Comparison of ENCODE assay signal across 24 cellular contexts in genomic region chr16:24845726-24846547, GRCh38. TPM values are rescaled to one million over a fixed set of nuclear protein-coding genes. Genes with fewer than 3 reads are reported as not detected.
A peak's percentile ranks its signal among the peaks of the same experiment; 100 is the strongest.
DNase-seq lines count a peak whose midpoint lies in the region; ATAC-seq and TF ChIP-seq lines count a peak whose summit lies in the region.
"Had no signal": no experiment of that assay in that cellular context is flagged by ENCODE, and none has a peak within 500 bp of the region (broad histone marks: within the 10 kb centered on the region; RNA-seq: fewer than 3 reads in every experiment).

Gene SLC5A11 (plus strand): TSS chr16:24845963. CDS start chr16:24858644, 12,681 bp downstream.

- no peaks in the 10 kb centered on the region for H3K4me1 Mint-ChIP-seq in brain
- H3K4me1 Mint-ChIP-seq: activated naive CD4-positive, alpha-beta T cell treated with anti-CD3 and anti-CD28 coated beads, Interleukin-2, amount 10 ng/mL, durations not matched to agents 7 days and 5 days; CD14-positive monocyte; WTC11 had no signal

- no peaks in the 10 kb centered on the region for H3K9me2 ChIP-seq in HCT116 (ENCODE audit: insufficient read depth)

- POLR2A ChIA-PET in HCT116 (lab: Charles Lee): no interaction called here

- peak within 1 kb of the TSS; percentile 63 for H3K4me2 ChIP-seq in HCT116 (ENCODE audit: low read length)

- TF ChIP-seq POLR2A in HCT116 (IDR thresholded peaks at IDR 0.05; ENCODE audit: borderline replicate concordance, extremely low read depth, insufficient read depth, insufficient read length) (no peak), transverse colon (IDR thresholded peaks at IDR 0.05) (no peak)

- H3K27me3 ChIP-seq in HCT116 (ENCODE audit: insufficient read depth, low read length) (no peaks in the 10 kb centered on the region), liver (ENCODE audit: control insufficient read depth in 4 of 4, insufficient read depth in 4 of 4, low read length in 3 of 4) (no peaks in the 10 kb centered on the region), transverse colon (no peaks in the 10 kb centered on the region)
- H3K27me3 ChIP-seq: gastrocnemius medialis, uterus had no signal

- H2AFZ ChIP-seq in HCT116 (ENCODE audit: low read depth, low read length, poor library complexity, severe bottlenecking): peak within 1 kb of the TSS; percentile 55

- H3K4me3 ChIP-seq in HCT116 (replicated peaks in 1 of 2; ENCODE audit: low read depth in 1 of 2, low read length in 2 of 2) (no peak within 1 kb of the TSS), liver (ENCODE audit: low read depth in 1 of 3, low read length in 3 of 3) (no peak within 1 kb of the TSS), transverse colon (no peak within 1 kb of the TSS)
- H3K4me3 ChIP-seq: gastrocnemius medialis, psoas muscle, uterus had no signal

- no peaks in the 10 kb centered on the region for H3K79me2 ChIP-seq in HCT116 (ENCODE audit: insufficient read depth, low read length)

- ATAC-seq in HCT116: no peak
- ATAC-seq: gastrocnemius medialis, psoas muscle, WTC11 had no signal

- no TSS peak for BruUV-seq in HCT116 (replicated peaks; lab: Mats Ljungman, UMichigan)

- no peak for TF ChIP-seq RAD21 in HCT116 (IDR thresholded peaks at IDR 0.05; ENCODE audit: low read depth)
- TF ChIP-seq RAD21 in liver (IDR thresholded peaks at IDR 0.05): no peak

- WGBS in liver: 41% methylated on average over 21 of the region's 21 CpGs
- 67% methylated on average over 18 of the region's 21 CpGs; no CpG with 5 or more reads in 1 of the 2 donors for WGBS in transverse colon (ENCODE audit: low coverage in 1 of 2), 2 donors

- no peak within 1 kb of the TSS for H3K4me3 Mint-ChIP-seq in brain
- H3K4me3 Mint-ChIP-seq: activated naive CD4-positive, alpha-beta T cell treated with anti-CD3 and anti-CD28 coated beads, Interleukin-2, amount 10 ng/mL, durations not matched to agents 7 days and 5 days; CD14-positive monocyte; WTC11 had no signal

- peak within 1 kb of the TSS; percentile 20 for H3K27ac ChIP-seq in HCT116 (ENCODE audit: low read depth, low read length)
- H3K27ac ChIP-seq in liver (ENCODE audit: low read depth in 1 of 2, low read length in 2 of 2): no peak within 1 kb of the TSS
- H3K27ac ChIP-seq in transverse colon: no peak within 1 kb of the TSS
- H3K27ac ChIP-seq: gastrocnemius medialis, psoas muscle, uterus had no signal

- peaks cover 0 to 7% (median 0%) of the 10 kb centered on the region in 5 experiments for H3K9me3 Mint-ChIP-seq in brain
- H3K9me3 Mint-ChIP-seq: activated naive CD4-positive, alpha-beta T cell treated with anti-CD3 and anti-CD28 coated beads, Interleukin-2, amount 10 ng/mL, durations not matched to agents 7 days and 5 days; CD14-positive monocyte; WTC11 had no signal

- in situ Hi-C loops in transverse colon (cut with MboI; ENCODE audit: low pct_ligation_motif_present in 1 of 4, low pct_unique_long_range_greater_than_20kb in 1 of 4, low sequenced_read_pairs in 3 of 4): no loop called here

- peaks cover 9% of the 10 kb centered on the region for H3K27me3 Mint-ChIP-seq in brain
- H3K27me3 Mint-ChIP-seq: activated naive CD4-positive, alpha-beta T cell treated with anti-CD3 and anti-CD28 coated beads, Interleukin-2, amount 10 ng/mL, durations not matched to agents 7 days and 5 days had no signal

- H3K9me3 ChIP-seq in HCT116 (ENCODE audit: control insufficient read depth in 1 of 2, insufficient read depth in 1 of 2, low read depth in 1 of 2, low read length in 2 of 2) (no peaks in the 10 kb centered on the region), liver (ENCODE audit: control insufficient read depth in 4 of 4, low read length in 3 of 4) (no peaks in the 10 kb centered on the region), transverse colon (no peaks in the 10 kb centered on the region)
- H3K9me3 ChIP-seq: gastrocnemius medialis, psoas muscle, uterus had no signal

- DNase-seq in HCT116 (ENCODE audit: low read depth, low spot score) (no peak), transverse colon (peak; percentile 25), NCI-H82 treated with DMSO at 0.1 percent for 48 hours (lab: John Stamatoyannopoulos, UW; ENCODE audit: unreplicated experiment) (no peak), NCI-H146 treated with DMSO at 0.1 percent for 48 hours (lab: John Stamatoyannopoulos, UW; ENCODE audit: unreplicated experiment) (no peak), T-helper 9 cell (no peak)
- DNase-seq: activated CD4-positive, alpha-beta T cell treated with anti-CD3 and anti-CD28 coated beads, Interleukin-2, amount 50 U/mL, for 1 hour; activated naive CD4-positive, alpha-beta T cell treated with anti-CD3 and anti-CD28 coated beads, Interleukin-2, amount 10 ng/mL, durations not matched to agents 7 days and 5 days; cortex of kidney; gastrocnemius medialis; islet precursor cell; Kasumi-1; NCI-H1930; NCI-H2227 treated with DMSO at 0.1 percent for 48 hours; NCI-H69; psoas muscle; SHP77 treated with DMSO at 0.1 percent for 48 hours; SW 1271; uterus had no signal

- H3K36me3 Mint-ChIP-seq in brain: no peaks in the 10 kb centered on the region
- H3K36me3 Mint-ChIP-seq: activated naive CD4-positive, alpha-beta T cell treated with anti-CD3 and anti-CD28 coated beads, Interleukin-2, amount 10 ng/mL, durations not matched to agents 7 days and 5 days; CD14-positive monocyte; WTC11 had no signal

- H3K4me1 ChIP-seq in HCT116 (ENCODE audit: control insufficient read depth in 1 of 2, insufficient read depth in 2 of 2, low read length in 2 of 2) (peaks cover 16 to 49% of the 10 kb centered on the region in 2 experiments), liver (ENCODE audit: control insufficient read depth in 4 of 4, insufficient read depth in 4 of 4, low read length in 3 of 4) (peaks cover 0 to 6% (median 2%) of the 10 kb centered on the region in 4 donors), transverse colon (peaks cover 0 to 5% (median 0%) of the 10 kb centered on the region in 4 donors)
- H3K4me1 ChIP-seq: gastrocnemius medialis, psoas muscle, uterus had no signal

- H3K36me3 ChIP-seq in HCT116 (ENCODE audit: control insufficient read depth in 1 of 2, insufficient read depth in 2 of 2, low read length in 2 of 2) (no peaks in the 10 kb centered on the region), liver (ENCODE audit: control insufficient read depth in 4 of 4, insufficient read depth in 3 of 4, low read depth in 1 of 4, low read length in 3 of 4) (peaks cover 0 to 1% (median 0%) of the 10 kb centered on the region in 4 donors), transverse colon (no peaks in the 10 kb centered on the region)
- H3K36me3 ChIP-seq: gastrocnemius medialis, uterus had no signal

- RAD21 ChIA-PET in HCT116 (lab: Charles Lee; ENCODE audit: low non-redundant PET in 1 of 2, low total read pairs in 2 of 2, uncharacterized antibody in 2 of 2, unreplicated experiment in 2 of 2): no interaction called here

- no peak for TF ChIP-seq EP300 in transverse colon (IDR thresholded peaks at IDR 0.05; ENCODE audit: low read depth)

- CTCF ChIA-PET in HCT116 (lab: Charles Lee): no interaction called here

- TF ChIP-seq CTCF in HCT116 (IDR thresholded peaks at IDR 0.05 in 2 of 3, conservative IDR thresholded peaks at IDR 0.05 in 1 of 3; ENCODE audit: borderline replicate concordance in 1 of 3, insufficient read depth in 1 of 3, low read depth in 2 of 3, low read length in 2 of 3): no peak
- no peak for TF ChIP-seq CTCF in brain (conservative IDR thresholded peaks at IDR 0.05)
- TF ChIP-seq CTCF in liver (IDR thresholded peaks at IDR 0.05; ENCODE audit: low read depth, low read length, missing input control): no peak
- no peak for TF ChIP-seq CTCF in transverse colon (IDR thresholded peaks at IDR 0.05)

- intact Hi-C loops in HCT116 (cut with micrococcal nuclease) (no loop called here), transverse colon (cut with DNase I; ENCODE audit: low total_unique reads) (no loop called here)

- H4K20me1 ChIP-seq in HCT116 (ENCODE audit: insufficient read depth): no peaks in the 10 kb centered on the region

- no peak within 1 kb of the TSS for H3K27ac Mint-ChIP-seq in brain
- H3K27ac Mint-ChIP-seq: activated naive CD4-positive, alpha-beta T cell treated with anti-CD3 and anti-CD28 coated beads, Interleukin-2, amount 10 ng/mL, durations not matched to agents 7 days and 5 days; WTC11 had no signal

- H3K9ac ChIP-seq in HCT116 (ENCODE audit: low read length) (peak within 1 kb of the TSS; percentile 42; the same call in 1 of the 2 replicates), liver (ENCODE audit: low read depth in 1 of 2, low read length in 2 of 2) (no peak within 1 kb of the TSS)

TF ChIP-seq in HCT116, 20 proteins besides CTCF, POLR2A, EP300 and RAD21 (continues in another document):
- no peak for TF ChIP-seq YY1 (IDR thresholded peaks at IDR 0.05; ENCODE audit: extremely low read depth, insufficient replicate concordance, low read depth, low read length)

TF ChIP-seq in liver, 16 proteins besides CTCF, POLR2A, EP300 and RAD21:
- no peak for TF ChIP-seq MAX (IDR thresholded peaks at IDR 0.05)
- no peak for TF ChIP-seq ZBTB33 (IDR thresholded peaks at IDR 0.05)
- TF ChIP-seq SP1 (IDR thresholded peaks at IDR 0.05): peak; percentile 48
- TF ChIP-seq HNF4A (conservative IDR thresholded peaks at IDR 0.05): peak in 1 of 2 donors; percentile 71
- no peak for TF ChIP-seq NR2F2 (IDR thresholded peaks at IDR 0.05)
- TF ChIP-seq HNF4G (IDR thresholded peaks at IDR 0.05): no peak
- no peak for TF ChIP-seq GABPA (IDR thresholded peaks at IDR 0.05 in 1 of 2, conservative IDR thresholded peaks at IDR 0.05 in 1 of 2)

RNA-seq across cellular contexts. Expression of gene SLC5A11, which starts in this region (rescaled TPM):
- total RNA-seq in HCT116 (2021; ENCODE audit: unreplicated experiment): 0.47 TPM
- polyA plus RNA-seq in HCT116 (2012): 0.40 and 0.48 TPM in 2 replicates
- polyA plus RNA-seq in brain (ENCODE audit: insufficient read depth, low read depth, low replicate concordance): 16.1 TPM
- total RNA-seq in liver: 1 to 10 TPM in 1 of 2 donors, under 1 TPM in 1; 0.67 to 4.1 TPM
- 1 to 10 TPM in 1 of 2 donors, under 1 TPM in 1; 0.15 to 1.2 TPM for polyA plus RNA-seq in liver
- total RNA-seq in transverse colon: 1 to 10 TPM in 1 of 4 donors, not detected in 3; 6.8 TPM
- total RNA-seq: Daoy, skeletal muscle tissue, uterus, WTC11 had no signal
- polyA plus RNA-seq: CD14-positive monocyte had no signal
